In the genomic region with DNA sequence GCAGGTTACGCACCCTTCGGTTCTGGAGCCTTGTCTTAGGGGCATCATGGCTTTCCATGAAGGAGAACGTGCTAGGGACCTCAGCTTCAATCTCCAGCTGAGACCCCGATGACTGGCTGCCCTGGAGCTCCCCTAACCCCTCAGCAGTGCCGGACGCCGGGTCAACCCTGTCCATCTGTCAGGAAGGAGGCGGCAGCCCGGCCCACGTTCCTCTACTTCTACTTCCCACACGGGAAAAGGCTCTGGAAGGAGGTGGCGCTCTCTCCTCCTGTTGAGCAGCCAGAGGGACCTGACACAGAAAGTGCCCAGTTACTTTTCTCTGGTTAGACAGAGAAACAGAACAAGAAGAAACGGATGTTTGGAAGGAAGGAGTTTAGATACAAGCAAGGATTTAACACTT, we compare ENCODE assay signal across 1 cellular context.
TF ChIP-seq lines count a peak whose summit lies in the region.

No MANE protein-coding gene starts in this region.

TF ChIP-seq in WTC11, 78 proteins besides CTCF, POLR2A, EP300 and RAD21 (continued from another document):
- TF ChIP-seq ZNF425 (CRISPR knock-in tag; conservative IDR thresholded peaks at IDR 0.05) (no peak), SMAD4 (CRISPR knock-in tag; IDR thresholded peaks at IDR 0.05) (no peak), ZNF219 (CRISPR knock-in tag; IDR thresholded peaks at IDR 0.05; ENCODE audit: borderline replicate concordance) (no peak), KAT7 (CRISPR knock-in tag; IDR thresholded peaks at IDR 0.05; ENCODE audit: borderline replicate concordance) (no peak), HMGXB4 (CRISPR knock-in tag; IDR thresholded peaks at IDR 0.05) (no peak), ETV6 (CRISPR knock-in tag; IDR thresholded peaks at IDR 0.05) (no peak), PRRX2 (CRISPR knock-in tag; IDR thresholded peaks at IDR 0.05) (no peak), MXD4 (CRISPR knock-in tag; IDR thresholded peaks at IDR 0.05; ENCODE audit: borderline replicate concordance) (no peak)
